Comparison of ENCODE assay signal across 8 cellular contexts in genomic region chr3:115040673-115041286, GRCh38.
A peak's percentile ranks its signal among the peaks of the same experiment; 100 is the strongest.
DNase-seq lines count a peak whose midpoint lies in the region; ATAC-seq and FAIRE-seq lines count a peak whose summit lies in the region.

No MANE protein-coding gene starts in this region.

- H3K27me3 Mint-ChIP-seq in CD8-positive, alpha-beta memory T cell = no peaks in the 10 kb centered on the region

- ATAC-seq in GM19395 (IDR thresholded peaks at IDR 0.05; ENCODE audit: unreplicated experiment) = peak; percentile 56
- no peak for ATAC-seq in GM18909 (IDR thresholded peaks at IDR 0.05; ENCODE audit: poor library complexity, unreplicated experiment)

- H3K36me3 ChIP-seq in CD8-positive, alpha-beta memory T cell (ENCODE audit: insufficient read depth, low read length) = no peaks in the 10 kb centered on the region
- no peaks in the 10 kb centered on the region for H3K36me3 ChIP-seq in small intestine (ENCODE audit: control insufficient read depth in 2 of 2, insufficient read depth in 2 of 2, low read length in 2 of 2)

- no peaks in the 10 kb centered on the region for H3K9me3 ChIP-seq in CD8-positive, alpha-beta memory T cell (ENCODE audit: low read length)
- no peaks in the 10 kb centered on the region for H3K9me3 ChIP-seq in small intestine (ENCODE audit: control insufficient read depth, low read depth)

- CTCF ChIA-PET in CD8-positive, alpha-beta memory T cell (lab: Charles Lee) = no interaction called here

- peaks cover 0 to 7% (median 4%) of the 10 kb centered on the region in 3 donors for H3K36me3 Mint-ChIP-seq in CD8-positive, alpha-beta memory T cell

- no peaks in the 10 kb centered on the region for H3K4me1 ChIP-seq in CD8-positive, alpha-beta memory T cell (ENCODE audit: insufficient read depth, low read length)
- H3K4me1 ChIP-seq in small intestine (ENCODE audit: control insufficient read depth in 2 of 2, insufficient read depth in 1 of 2, low read depth in 1 of 2, low read length in 1 of 2) = no peaks in the 10 kb centered on the region

- H3K27me3 ChIP-seq in CD8-positive, alpha-beta memory T cell (ENCODE audit: insufficient read depth, low read length, poor library complexity, severe bottlenecking) = no peaks in the 10 kb centered on the region
- H3K27me3 ChIP-seq in small intestine (ENCODE audit: control insufficient read depth in 2 of 2, insufficient read depth in 2 of 2, low read length in 2 of 2) = no peaks in the 10 kb centered on the region

- 31 to 39% (median 37%) methylated on average over 4 of the region's 4 CpGs for WGBS in small intestine, 3 donors

- H3K27ac ChIP-seq in CD8-positive, alpha-beta memory T cell (ENCODE audit: low read depth, low read length) = no peak overlapping the region
- no peak overlapping the region for H3K27ac ChIP-seq in small intestine (ENCODE audit: low read depth in 1 of 2, low read length in 1 of 2)

- no peaks in the 10 kb centered on the region for H3K9me3 Mint-ChIP-seq in CD8-positive, alpha-beta memory T cell

- H3K4me3 Mint-ChIP-seq in CD8-positive, alpha-beta memory T cell = no peak overlapping the region

- H3K4me1 Mint-ChIP-seq in CD8-positive, alpha-beta memory T cell = peaks cover 4 to 14% (median 13%) of the 10 kb centered on the region in 3 donors

- DNase-seq in CD8-positive, alpha-beta memory T cell = peak; percentile 1 to 47 (median 17)
- peak; percentile 3 for DNase-seq in NCI-H2107 (lab: John Stamatoyannopoulos, UW)
- DNase-seq in activated CD8-positive, alpha-beta memory T cell treated with anti-CD3 and anti-CD28 coated beads, Interleukin-2, amount 50 U/mL, for 4 hours = peak; percentile 32
- peak; percentile 59 for DNase-seq in globus pallidus (ENCODE audit: low spot score)
- peak; percentile 44 for DNase-seq in small intestine
- DNase-seq in DMS79 (lab: John Stamatoyannopoulos, UW) = no peak

- POLR2A ChIA-PET in CD8-positive, alpha-beta memory T cell (lab: Charles Lee) = no interaction called here

- no peak overlapping the region for H3K27ac Mint-ChIP-seq in CD8-positive, alpha-beta memory T cell

- FAIRE-seq in small intestine (lab: Jason Lieb, UNC) = no peak

- no peak overlapping the region for H3K4me3 ChIP-seq in CD8-positive, alpha-beta memory T cell (ENCODE audit: low read length)
- H3K4me3 ChIP-seq in small intestine (ENCODE audit: low read depth in 1 of 2, low read length in 2 of 2) = no peak overlapping the region
